In the genomic region with DNA sequence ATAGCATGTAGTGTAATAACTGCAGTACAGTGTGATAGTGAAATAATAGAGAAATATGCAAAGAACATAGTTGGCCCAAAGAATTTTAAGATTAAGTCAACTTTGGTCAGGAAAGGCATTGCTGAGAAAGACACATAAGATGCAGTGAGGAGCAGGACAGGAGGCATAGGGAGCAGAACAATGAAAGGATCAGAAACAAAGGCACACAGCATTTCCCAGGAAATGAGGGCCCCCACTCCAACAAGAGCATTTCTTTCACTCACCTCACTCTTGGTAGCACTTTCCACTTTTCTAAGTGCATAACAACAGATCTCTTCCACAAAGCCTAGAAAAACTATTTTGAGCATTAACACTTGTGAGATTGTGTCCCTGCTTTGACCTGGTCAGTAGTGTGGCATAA, we compare ENCODE assay signal across 7 cellular contexts.
"Had no signal": no experiment of that assay in that cellular context is flagged by ENCODE, and none has a peak within 500 bp of the region (broad histone marks: within the 10 kb centered on the region; RNA-seq: fewer than 3 reads in every experiment).

No MANE protein-coding gene starts in this region.

- H3K36me3 ChIP-seq: HAP-1 had no signal

- ATAC-seq: HCT116, K562 had no signal

- H3K4me1 ChIP-seq: HAP-1 had no signal

- H3K27ac Mint-ChIP-seq: HFFc6 had no signal

- H3K4me3 ChIP-seq: HAP-1, K562 had no signal

- DNase-seq: GOT3, H7, HFFc6, IMR-90 had no signal

- H3K9me3 ChIP-seq: HAP-1 had no signal

- H3K4me3 Mint-ChIP-seq: HFFc6 had no signal
